In the genomic region with DNA sequence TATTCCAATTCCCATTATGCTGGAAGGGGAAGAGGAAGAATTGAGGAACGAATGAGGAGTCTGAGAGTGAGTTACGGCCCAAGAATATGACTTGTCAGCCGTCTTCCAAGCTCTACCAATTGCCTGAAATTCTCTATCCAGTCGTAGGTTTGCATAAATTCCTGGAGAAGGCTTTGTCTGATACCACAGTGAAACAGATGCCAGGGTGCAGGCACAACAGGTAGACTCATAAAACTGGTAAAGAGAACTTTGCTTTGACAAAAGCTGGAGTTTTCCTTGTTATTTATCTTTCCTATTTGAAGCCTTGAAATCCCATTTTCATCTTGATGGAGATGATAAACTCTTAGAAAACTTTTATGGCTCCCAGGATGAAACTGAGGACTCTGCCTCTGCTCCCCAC, we compare ENCODE assay signal across 2 cellular contexts.
TF ChIP-seq lines count a peak whose summit lies in the region.

No MANE protein-coding gene starts in this region.

TF ChIP-seq in SK-N-SH, 30 proteins besides CTCF, POLR2A, EP300 and RAD21:
- TF ChIP-seq, protein P1, sequence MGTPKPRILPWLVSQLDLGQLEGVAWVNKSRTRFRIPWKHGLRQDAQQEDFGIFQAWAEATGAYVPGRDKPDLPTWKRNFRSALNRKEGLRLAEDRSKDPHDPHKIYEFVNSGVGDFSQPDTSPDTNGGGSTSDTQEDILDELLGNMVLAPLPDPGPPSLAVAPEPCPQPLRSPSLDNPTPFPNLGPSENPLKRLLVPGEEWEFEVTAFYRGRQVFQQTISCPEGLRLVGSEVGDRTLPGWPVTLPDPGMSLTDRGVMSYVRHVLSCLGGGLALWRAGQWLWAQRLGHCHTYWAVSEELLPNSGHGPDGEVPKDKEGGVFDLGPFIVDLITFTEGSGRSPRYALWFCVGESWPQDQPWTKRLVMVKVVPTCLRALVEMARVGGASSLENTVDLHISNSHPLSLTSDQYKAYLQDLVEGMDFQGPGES (IDR thresholded peaks at IDR 0.05; ENCODE audit: low read depth, low read length), result no peak
- TF ChIP-seq CHD2 (IDR thresholded peaks at IDR 0.05; ENCODE audit: low read length, partially characterized antibody) (no peak), TCF12 (IDR thresholded peaks at IDR 0.05) (no peak), TAF1 (IDR thresholded peaks at IDR 0.05; ENCODE audit: borderline replicate concordance, low read depth, low read length) (no peak), RCOR1 (IDR thresholded peaks at IDR 0.05; ENCODE audit: low read length) (no peak), SIN3A (IDR thresholded peaks at IDR 0.05; ENCODE audit: borderline replicate concordance, low read depth, low read length) (no peak), FOXM1 (IDR thresholded peaks at IDR 0.05; ENCODE audit: low read depth) (no peak), YY1 (IDR thresholded peaks at IDR 0.05; ENCODE audit: low read depth) (no peak), GABPA (IDR thresholded peaks at IDR 0.05; ENCODE audit: low read depth) (no peak), FOXJ3 (CRISPR knock-in tag; IDR thresholded peaks at IDR 0.05) (no peak), RXRA (IDR thresholded peaks at IDR 0.05; ENCODE audit: borderline replicate concordance, low read depth) (no peak), GATA2 (CRISPR knock-in tag; IDR thresholded peaks at IDR 0.05) (no peak), SMC3 (IDR thresholded peaks at IDR 0.05; ENCODE audit: low read depth, low read length) (no peak), TEAD4 (IDR thresholded peaks at IDR 0.05; ENCODE audit: borderline replicate concordance, insufficient read depth) (no peak), NRF1 (IDR thresholded peaks at IDR 0.05; ENCODE audit: low read depth, low read length) (no peak)
- TF ChIP-seq, protein P2, sequence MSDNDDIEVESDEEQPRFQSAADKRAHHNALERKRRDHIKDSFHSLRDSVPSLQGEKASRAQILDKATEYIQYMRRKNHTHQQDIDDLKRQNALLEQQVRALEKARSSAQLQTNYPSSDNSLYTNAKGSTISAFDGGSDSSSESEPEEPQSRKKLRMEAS (IDR thresholded peaks at IDR 0.05; ENCODE audit: low read depth), result no peak
- TF ChIP-seq, protein P3, sequence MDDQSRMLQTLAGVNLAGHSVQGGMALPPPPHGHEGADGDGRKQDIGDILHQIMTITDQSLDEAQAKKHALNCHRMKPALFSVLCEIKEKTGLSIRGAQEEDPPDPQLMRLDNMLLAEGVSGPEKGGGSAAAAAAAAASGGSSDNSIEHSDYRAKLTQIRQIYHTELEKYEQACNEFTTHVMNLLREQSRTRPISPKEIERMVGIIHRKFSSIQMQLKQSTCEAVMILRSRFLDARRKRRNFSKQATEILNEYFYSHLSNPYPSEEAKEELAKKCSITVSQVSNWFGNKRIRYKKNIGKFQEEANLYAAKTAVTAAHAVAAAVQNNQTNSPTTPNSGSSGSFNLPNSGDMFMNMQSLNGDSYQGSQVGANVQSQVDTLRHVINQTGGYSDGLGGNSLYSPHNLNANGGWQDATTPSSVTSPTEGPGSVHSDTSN (IDR thresholded peaks at IDR 0.05), result no peak
- TF ChIP-seq, protein P4, sequence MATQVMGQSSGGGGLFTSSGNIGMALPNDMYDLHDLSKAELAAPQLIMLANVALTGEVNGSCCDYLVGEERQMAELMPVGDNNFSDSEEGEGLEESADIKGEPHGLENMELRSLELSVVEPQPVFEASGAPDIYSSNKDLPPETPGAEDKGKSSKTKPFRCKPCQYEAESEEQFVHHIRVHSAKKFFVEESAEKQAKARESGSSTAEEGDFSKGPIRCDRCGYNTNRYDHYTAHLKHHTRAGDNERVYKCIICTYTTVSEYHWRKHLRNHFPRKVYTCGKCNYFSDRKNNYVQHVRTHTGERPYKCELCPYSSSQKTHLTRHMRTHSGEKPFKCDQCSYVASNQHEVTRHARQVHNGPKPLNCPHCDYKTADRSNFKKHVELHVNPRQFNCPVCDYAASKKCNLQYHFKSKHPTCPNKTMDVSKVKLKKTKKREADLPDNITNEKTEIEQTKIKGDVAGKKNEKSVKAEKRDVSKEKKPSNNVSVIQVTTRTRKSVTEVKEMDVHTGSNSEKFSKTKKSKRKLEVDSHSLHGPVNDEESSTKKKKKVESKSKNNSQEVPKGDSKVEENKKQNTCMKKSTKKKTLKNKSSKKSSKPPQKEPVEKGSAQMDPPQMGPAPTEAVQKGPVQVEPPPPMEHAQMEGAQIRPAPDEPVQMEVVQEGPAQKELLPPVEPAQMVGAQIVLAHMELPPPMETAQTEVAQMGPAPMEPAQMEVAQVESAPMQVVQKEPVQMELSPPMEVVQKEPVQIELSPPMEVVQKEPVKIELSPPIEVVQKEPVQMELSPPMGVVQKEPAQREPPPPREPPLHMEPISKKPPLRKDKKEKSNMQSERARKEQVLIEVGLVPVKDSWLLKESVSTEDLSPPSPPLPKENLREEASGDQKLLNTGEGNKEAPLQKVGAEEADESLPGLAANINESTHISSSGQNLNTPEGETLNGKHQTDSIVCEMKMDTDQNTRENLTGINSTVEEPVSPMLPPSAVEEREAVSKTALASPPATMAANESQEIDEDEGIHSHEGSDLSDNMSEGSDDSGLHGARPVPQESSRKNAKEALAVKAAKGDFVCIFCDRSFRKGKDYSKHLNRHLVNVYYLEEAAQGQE (IDR thresholded peaks at IDR 0.05; ENCODE audit: low read depth, low read length), result no peak
- TF ChIP-seq, protein P5, sequence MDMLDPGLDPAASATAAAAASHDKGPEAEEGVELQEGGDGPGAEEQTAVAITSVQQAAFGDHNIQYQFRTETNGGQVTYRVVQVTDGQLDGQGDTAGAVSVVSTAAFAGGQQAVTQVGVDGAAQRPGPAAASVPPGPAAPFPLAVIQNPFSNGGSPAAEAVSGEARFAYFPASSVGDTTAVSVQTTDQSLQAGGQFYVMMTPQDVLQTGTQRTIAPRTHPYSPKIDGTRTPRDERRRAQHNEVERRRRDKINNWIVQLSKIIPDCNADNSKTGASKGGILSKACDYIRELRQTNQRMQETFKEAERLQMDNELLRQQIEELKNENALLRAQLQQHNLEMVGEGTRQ (IDR thresholded peaks at IDR 0.05; ENCODE audit: borderline replicate concordance, low read depth, low read length), result no peak

TF ChIP-seq in SK-N-SH treated with all-trans-retinoic acid at 6 μM for 48 hours, 23 proteins besides CTCF, POLR2A, EP300 and RAD21 (continued from another document):
- TF ChIP-seq, protein P6, sequence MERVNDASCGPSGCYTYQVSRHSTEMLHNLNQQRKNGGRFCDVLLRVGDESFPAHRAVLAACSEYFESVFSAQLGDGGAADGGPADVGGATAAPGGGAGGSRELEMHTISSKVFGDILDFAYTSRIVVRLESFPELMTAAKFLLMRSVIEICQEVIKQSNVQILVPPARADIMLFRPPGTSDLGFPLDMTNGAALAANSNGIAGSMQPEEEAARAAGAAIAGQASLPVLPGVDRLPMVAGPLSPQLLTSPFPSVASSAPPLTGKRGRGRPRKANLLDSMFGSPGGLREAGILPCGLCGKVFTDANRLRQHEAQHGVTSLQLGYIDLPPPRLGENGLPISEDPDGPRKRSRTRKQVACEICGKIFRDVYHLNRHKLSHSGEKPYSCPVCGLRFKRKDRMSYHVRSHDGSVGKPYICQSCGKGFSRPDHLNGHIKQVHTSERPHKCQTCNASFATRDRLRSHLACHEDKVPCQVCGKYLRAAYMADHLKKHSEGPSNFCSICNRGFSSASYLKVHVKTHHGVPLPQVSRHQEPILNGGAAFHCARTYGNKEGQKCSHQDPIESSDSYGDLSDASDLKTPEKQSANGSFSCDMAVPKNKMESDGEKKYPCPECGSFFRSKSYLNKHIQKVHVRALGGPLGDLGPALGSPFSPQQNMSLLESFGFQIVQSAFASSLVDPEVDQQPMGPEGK (CRISPR knock-in tag; IDR thresholded peaks at IDR 0.05; ENCODE audit: borderline replicate concordance), result no peak
- TF ChIP-seq, protein P7, sequence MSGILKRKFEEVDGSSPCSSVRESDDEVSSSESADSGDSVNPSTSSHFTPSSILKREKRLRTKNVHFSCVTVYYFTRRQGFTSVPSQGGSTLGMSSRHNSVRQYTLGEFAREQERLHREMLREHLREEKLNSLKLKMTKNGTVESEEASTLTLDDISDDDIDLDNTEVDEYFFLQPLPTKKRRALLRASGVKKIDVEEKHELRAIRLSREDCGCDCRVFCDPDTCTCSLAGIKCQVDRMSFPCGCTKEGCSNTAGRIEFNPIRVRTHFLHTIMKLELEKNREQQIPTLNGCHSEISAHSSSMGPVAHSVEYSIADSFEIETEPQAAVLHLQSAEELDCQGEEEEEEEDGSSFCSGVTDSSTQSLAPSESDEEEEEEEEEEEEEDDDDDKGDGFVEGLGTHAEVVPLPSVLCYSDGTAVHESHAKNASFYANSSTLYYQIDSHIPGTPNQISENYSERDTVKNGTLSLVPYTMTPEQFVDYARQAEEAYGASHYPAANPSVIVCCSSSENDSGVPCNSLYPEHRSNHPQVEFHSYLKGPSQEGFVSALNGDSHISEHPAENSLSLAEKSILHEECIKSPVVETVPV (CRISPR knock-in tag; IDR thresholded peaks at IDR 0.05), result no peak
- TF ChIP-seq TCF4 (CRISPR knock-in tag; IDR thresholded peaks at IDR 0.05; ENCODE audit: borderline replicate concordance), result no peak
- no peak for TF ChIP-seq GLIS3 (CRISPR knock-in tag; IDR thresholded peaks at IDR 0.05)
- TF ChIP-seq ISL1 (CRISPR knock-in tag; IDR thresholded peaks at IDR 0.05), result no peak
- TF ChIP-seq ARNTL (CRISPR knock-in tag; IDR thresholded peaks at IDR 0.05; ENCODE audit: borderline replicate concordance, low read depth), result no peak
- TF ChIP-seq SNAI2 (CRISPR knock-in tag; IDR thresholded peaks at IDR 0.05), result no peak
- TF ChIP-seq, protein P8, sequence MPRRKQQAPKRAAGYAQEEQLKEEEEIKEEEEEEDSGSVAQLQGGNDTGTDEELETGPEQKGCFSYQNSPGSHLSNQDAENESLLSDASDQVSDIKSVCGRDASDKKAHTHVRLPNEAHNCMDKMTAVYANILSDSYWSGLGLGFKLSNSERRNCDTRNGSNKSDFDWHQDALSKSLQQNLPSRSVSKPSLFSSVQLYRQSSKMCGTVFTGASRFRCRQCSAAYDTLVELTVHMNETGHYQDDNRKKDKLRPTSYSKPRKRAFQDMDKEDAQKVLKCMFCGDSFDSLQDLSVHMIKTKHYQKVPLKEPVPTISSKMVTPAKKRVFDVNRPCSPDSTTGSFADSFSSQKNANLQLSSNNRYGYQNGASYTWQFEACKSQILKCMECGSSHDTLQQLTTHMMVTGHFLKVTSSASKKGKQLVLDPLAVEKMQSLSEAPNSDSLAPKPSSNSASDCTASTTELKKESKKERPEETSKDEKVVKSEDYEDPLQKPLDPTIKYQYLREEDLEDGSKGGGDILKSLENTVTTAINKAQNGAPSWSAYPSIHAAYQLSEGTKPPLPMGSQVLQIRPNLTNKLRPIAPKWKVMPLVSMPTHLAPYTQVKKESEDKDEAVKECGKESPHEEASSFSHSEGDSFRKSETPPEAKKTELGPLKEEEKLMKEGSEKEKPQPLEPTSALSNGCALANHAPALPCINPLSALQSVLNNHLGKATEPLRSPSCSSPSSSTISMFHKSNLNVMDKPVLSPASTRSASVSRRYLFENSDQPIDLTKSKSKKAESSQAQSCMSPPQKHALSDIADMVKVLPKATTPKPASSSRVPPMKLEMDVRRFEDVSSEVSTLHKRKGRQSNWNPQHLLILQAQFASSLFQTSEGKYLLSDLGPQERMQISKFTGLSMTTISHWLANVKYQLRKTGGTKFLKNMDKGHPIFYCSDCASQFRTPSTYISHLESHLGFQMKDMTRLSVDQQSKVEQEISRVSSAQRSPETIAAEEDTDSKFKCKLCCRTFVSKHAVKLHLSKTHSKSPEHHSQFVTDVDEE (CRISPR knock-in tag; IDR thresholded peaks at IDR 0.05), result no peak
- TF ChIP-seq TOX (CRISPR knock-in tag; IDR thresholded peaks at IDR 0.05; ENCODE audit: borderline replicate concordance), result no peak
- no peak for TF ChIP-seq ZNF8 (CRISPR knock-in tag; IDR thresholded peaks at IDR 0.05)
- TF ChIP-seq CSDC2 (CRISPR knock-in tag; IDR thresholded peaks at IDR 0.05), result no peak
- TF ChIP-seq, protein P9, sequence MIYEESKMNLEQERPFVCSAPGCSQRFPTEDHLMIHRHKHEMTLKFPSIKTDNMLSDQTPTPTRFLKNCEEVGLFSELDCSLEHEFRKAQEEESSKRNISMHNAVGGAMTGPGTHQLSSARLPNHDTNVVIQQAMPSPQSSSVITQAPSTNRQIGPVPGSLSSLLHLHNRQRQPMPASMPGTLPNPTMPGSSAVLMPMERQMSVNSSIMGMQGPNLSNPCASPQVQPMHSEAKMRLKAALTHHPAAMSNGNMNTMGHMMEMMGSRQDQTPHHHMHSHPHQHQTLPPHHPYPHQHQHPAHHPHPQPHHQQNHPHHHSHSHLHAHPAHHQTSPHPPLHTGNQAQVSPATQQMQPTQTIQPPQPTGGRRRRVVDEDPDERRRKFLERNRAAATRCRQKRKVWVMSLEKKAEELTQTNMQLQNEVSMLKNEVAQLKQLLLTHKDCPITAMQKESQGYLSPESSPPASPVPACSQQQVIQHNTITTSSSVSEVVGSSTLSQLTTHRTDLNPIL (CRISPR knock-in tag; IDR thresholded peaks at IDR 0.05; ENCODE audit: low read depth), result no peak
- no peak for TF ChIP-seq ZNF565 (CRISPR knock-in tag; conservative IDR thresholded peaks at IDR 0.05; ENCODE audit: low read depth)
- no peak for TF ChIP-seq BACH2 (CRISPR knock-in tag; IDR thresholded peaks at IDR 0.05; ENCODE audit: borderline replicate concordance)
- no peak for TF ChIP-seq ZC3H10 (CRISPR knock-in tag; IDR thresholded peaks at IDR 0.05)
